Comparison of ENCODE assay signal across 8 cellular contexts in the genomic region with DNA sequence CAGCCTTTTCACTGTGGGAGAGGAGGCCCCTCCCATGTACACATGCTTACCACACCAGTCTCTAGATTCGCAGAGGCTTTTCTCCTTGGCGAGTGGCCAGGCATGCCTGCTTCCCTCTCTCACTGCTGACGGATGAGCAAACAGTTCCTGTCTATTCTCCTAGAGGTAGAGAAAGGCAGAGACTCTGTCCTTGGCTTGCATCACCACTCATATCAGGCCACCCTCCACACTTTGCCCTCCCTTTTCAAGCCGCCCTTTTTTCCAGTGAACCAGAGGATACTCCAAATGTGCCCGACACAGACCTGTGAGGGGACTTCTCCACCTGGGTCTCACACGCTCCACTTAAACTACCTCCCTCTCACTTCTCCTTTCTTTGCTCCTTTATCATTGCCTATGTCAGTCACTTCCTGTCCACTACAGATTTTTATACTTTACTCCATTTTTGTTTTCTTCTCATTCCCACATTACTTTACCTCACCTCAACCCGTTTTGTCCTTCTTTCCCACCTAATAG.
DNase-seq lines count a peak whose midpoint lies in the region; ATAC-seq and TF ChIP-seq lines count a peak whose summit lies in the region.

No MANE protein-coding gene starts in this region.

- BruUV-seq in MCF 10A (replicated peaks; lab: Mats Ljungman, UMichigan): no TSS peak

- H3K4me1 ChIP-seq in vagina: peaks cover 30% of the 10 kb centered on the region

- H3K4me1 Mint-ChIP-seq in MCF 10A (ENCODE audit: insufficient read depth, unreplicated experiment) (peaks cover 23% of the 10 kb centered on the region), natural killer cell (peaks cover 0 to 5% of the 10 kb centered on the region in 2 donors)

- H3K36me3 Mint-ChIP-seq in MCF 10A (ENCODE audit: insufficient read depth, unreplicated experiment) (no peaks in the 10 kb centered on the region), natural killer cell (no peaks in the 10 kb centered on the region)

- H3K4me3 Mint-ChIP-seq in MCF 10A (ENCODE audit: unreplicated experiment): no peak overlapping the region
- H3K4me3 Mint-ChIP-seq in natural killer cell: no peak overlapping the region

- DNase-seq in NCI-H524 (lab: John Stamatoyannopoulos, UW) (peak; percentile 14 to 40), NCI-H524 treated with DMSO at 0.1 percent for 48 hours (lab: John Stamatoyannopoulos, UW) (no peak), NCI-H446 (lab: John Stamatoyannopoulos, UW) (peak; percentile 74 to 90), MCF 10A (ENCODE audit: unreplicated experiment) (peak; percentile 93), lower leg skin (ENCODE audit: low spot score in 2 of 2) (peak; percentile 75 to 94), vagina (ENCODE audit: extremely low spot score in 2 of 2) (no peak), natural killer cell (no peak)

- H3K9me3 ChIP-seq in vagina: no peaks in the 10 kb centered on the region

- H3K36me3 ChIP-seq in vagina: no peaks in the 10 kb centered on the region

- CTCF ChIA-PET in MCF 10A (lab: Yijun Ruan, JAX): no interaction called here

- no peaks in the 10 kb centered on the region for H3K9me3 Mint-ChIP-seq in MCF 10A (ENCODE audit: unreplicated experiment)
- H3K9me3 Mint-ChIP-seq in natural killer cell: no peaks in the 10 kb centered on the region

- POLR2A ChIA-PET in MCF 10A (lab: Yijun Ruan, JAX): no interaction called here

- 40 to 44% methylated on average over 7 of the region's 7 CpGs for WGBS in lower leg skin, 2 donors

- intact Hi-C loops in MCF 10A (cut with micrococcal nuclease) (loop anchor here (5.0 to 10.0 kb wide), 3 partner anchors 153 to 569 kb away; partner anchors contain the start of genes CCDC122 and LACC1), lower leg skin (cut with DNase I; ENCODE audit: low total_unique reads) (no loop called here), vagina (cut with DNase I) (no loop called here), natural killer cell (cut with micrococcal nuclease) (no loop called here)

- no peaks in the 10 kb centered on the region for H3K27me3 Mint-ChIP-seq in MCF 10A (ENCODE audit: insufficient read depth, unreplicated experiment)
- peaks cover 4 to 6% of the 10 kb centered on the region in 2 donors for H3K27me3 Mint-ChIP-seq in natural killer cell (ENCODE audit: low read depth in 2 of 2)

- H3K4me3 ChIP-seq in lower leg skin (ENCODE audit: low read depth, poor library complexity, severe bottlenecking): no peak overlapping the region
- H3K4me3 ChIP-seq in vagina: no peak overlapping the region

- H3K27me3 ChIP-seq in vagina: no peaks in the 10 kb centered on the region

- TF ChIP-seq POLR2A in lower leg skin (IDR thresholded peaks at IDR 0.05): no peak
- TF ChIP-seq POLR2A in vagina (IDR thresholded peaks at IDR 0.05): no peak

- TF ChIP-seq CTCF in MCF 10A (IDR thresholded peaks at IDR 0.05; ENCODE audit: unreplicated experiment) (no peak), lower leg skin (IDR thresholded peaks at IDR 0.05) (no peak), vagina (IDR thresholded peaks at IDR 0.05) (no peak), natural killer cell (IDR thresholded peaks at IDR 0.05) (no peak)

- peak; percentile 89 for ATAC-seq in HG03095 (IDR thresholded peaks at IDR 0.05; ENCODE audit: unreplicated experiment)
- no peak for ATAC-seq in natural killer cell

- H3K27ac Mint-ChIP-seq in MCF 10A (ENCODE audit: low read depth, unreplicated experiment) (peak overlapping the region; percentile 70), natural killer cell (no peak overlapping the region)

- H3K27ac ChIP-seq in vagina: peak overlapping the region; percentile 36

Comparison
In these comparisons a context has a peak if more than half of its experiments do, and no peak if none do; other contexts are left out.
1. DNase-seq: peak in NCI-H524 (2 of 2), NCI-H446 (2 of 2), MCF 10A (single experiment) and lower leg skin (2 of 2); none in NCI-H524 treated with DMSO at 0.1 percent for 48 hours (single experiment), vagina (0 of 2) and natural killer cell (single experiment).